Comparison of ENCODE assay signal across 9 cellular contexts in genomic region chr2:85933753-85934594, GRCh38. TPM values are rescaled to one million over a fixed set of nuclear protein-coding genes. Genes with fewer than 3 reads are reported as not detected.
DNase-seq lines count a peak whose midpoint lies in the region; FAIRE-seq and TF ChIP-seq lines count a peak whose summit lies in the region.
"Had no signal": no experiment of that assay in that cellular context is flagged by ENCODE, and none has a peak within 500 bp of the region (broad histone marks: within the 10 kb centered on the region; RNA-seq: fewer than 3 reads in every experiment).

No MANE protein-coding gene starts in this region.

- H3K36me3 ChIP-seq in PC-9 (ENCODE audit: low read depth) (0 out of 2 replicates have a peak, but pooled peaks cover 3% of the 10 kb centered on the region), endothelial cell of umbilical vein (ENCODE audit: control insufficient read depth in 2 of 2, extremely low read depth in 1 of 2, insufficient read depth in 2 of 2, low read length in 2 of 2) (no peaks in the 10 kb centered on the region), osteoblast (ENCODE audit: insufficient read depth, low read length) (no peaks in the 10 kb centered on the region), HAP-1 (replicated peaks) (no peaks in the 10 kb centered on the region)

- H4K20me1 ChIP-seq in PC-9 (ENCODE audit: insufficient read depth) (no peaks in the 10 kb centered on the region), endothelial cell of umbilical vein (replicated peaks; ENCODE audit: control insufficient read depth, extremely low read depth, insufficient read depth, low read length) (no peaks in the 10 kb centered on the region), osteoblast (ENCODE audit: insufficient read depth, low read length) (no peaks in the 10 kb centered on the region)

- CTCF ChIA-PET in PC-9 (lab: Charles Lee) (no interaction called here), endothelial cell of umbilical vein (lab: Charles Lee) (no interaction called here)

- TF ChIP-seq CTCF in PC-9 (conservative IDR thresholded peaks at IDR 0.05) (no peak), endothelial cell of umbilical vein (IDR thresholded peaks at IDR 0.05; ENCODE audit: extremely low read depth in 1 of 2, insufficient read depth in 1 of 2, low read depth in 1 of 2, low read length in 2 of 2) (no peak), osteoblast (IDR thresholded peaks at IDR 0.05; ENCODE audit: extremely low read depth, low read depth, low read length) (no peak)

- H3K27me3 ChIP-seq in PC-9 (ENCODE audit: insufficient read depth, low read depth), result no peaks in the 10 kb centered on the region
- no peaks in the 10 kb centered on the region for H3K27me3 ChIP-seq in endothelial cell of umbilical vein (ENCODE audit: control insufficient read depth in 2 of 2, insufficient read depth in 2 of 2, low read length in 2 of 2)
- H3K27me3 ChIP-seq in osteoblast (ENCODE audit: insufficient read depth, low read length), result peaks cover 1% of the 10 kb centered on the region
- H3K27me3 ChIP-seq in HAP-1 (ENCODE audit: low read depth), result peaks cover 5% of the 10 kb centered on the region; the same call in 1 of the 2 replicates

- H3K27ac ChIP-seq in PC-9 (peak overlapping the region; percentile 87), endothelial cell of umbilical vein (ENCODE audit: insufficient read depth, low read depth, low read length) (no peak overlapping the region), osteoblast (ENCODE audit: low read depth, low read length) (peak overlapping the region; percentile 77)

- intact Hi-C loops in PC-9 (cut with micrococcal nuclease; ENCODE audit: unreplicated experiment) (loop anchor here (1.0 kb wide), 1 partner anchor 130 kb away; no protein-coding TSS in a partner anchor), endothelial cell of umbilical vein (cut with micrococcal nuclease) (loop anchor here (1.0 kb wide), 2 partner anchors 45 to 102 kb away; no protein-coding TSS in a partner anchor)

- H3K4me2 ChIP-seq in PC-9 (peak overlapping the region; percentile 69), endothelial cell of umbilical vein (ENCODE audit: insufficient read depth, low read length) (peak overlapping the region; percentile 38), osteoblast (ENCODE audit: insufficient read depth, low read length) (peak overlapping the region; percentile 35)

- H3K4me3 ChIP-seq in PC-9, result no peak overlapping the region
- no peak overlapping the region for H3K4me3 ChIP-seq in endothelial cell of umbilical vein (replicated peaks in 1 of 3; ENCODE audit: insufficient read depth in 1 of 3, low read depth in 1 of 3, low read length in 3 of 3)
- no peak overlapping the region for H3K4me3 ChIP-seq in osteoblast (ENCODE audit: insufficient read depth, low read length)
- H3K4me3 ChIP-seq in HAP-1, result no peak overlapping the region

- FAIRE-seq in endothelial cell of umbilical vein (lab: Jason Lieb, UNC), result peak; percentile 83
- FAIRE-seq: islet of Langerhans had no signal

- no peak for TF ChIP-seq POLR2A in endothelial cell of umbilical vein (IDR thresholded peaks at IDR 0.05; ENCODE audit: low read depth, low read length)

- H3K9ac ChIP-seq in endothelial cell of umbilical vein (replicated peaks; ENCODE audit: extremely low read depth, insufficient read depth, low read length), result no peak overlapping the region

- dilution Hi-C loops in endothelial cell of umbilical vein (cut with MboI; ENCODE audit: extremely low pct_ligation_motif_present, low sequenced_read_pairs), result no loop called here

- DNase-seq in GM04504 (ENCODE audit: low read depth), result peak; percentile 65
- DNase-seq in PC-9, result peak; percentile 27 to 94
- DNase-seq in endothelial cell of umbilical vein (ENCODE audit: low read depth, low spot score), result peak; percentile 79
- peak; percentile 90 for DNase-seq in osteoblast (ENCODE audit: insufficient read length, low spot score, missing footprints)
- no peak for DNase-seq in activated gamma-delta T cell (lab: John Stamatoyannopoulos, UW)
- DNase-seq in C1 segment of cervical spinal cord (lab: John Stamatoyannopoulos, UW), result no peak
- no peak for DNase-seq in HAP-1 (ENCODE audit: low spot score in 2 of 2)
- DNase-seq: stimulated activated CD4-positive, alpha-beta T cell treated with anti-CD3 and anti-CD28 coated beads, Interleukin-2, amount 100 ng/mL, for 48 hours had no signal

- H3K9me1 ChIP-seq in endothelial cell of umbilical vein (replicated peaks; ENCODE audit: control insufficient read depth, extremely low read depth, insufficient read depth, low read length), result no peaks in the 10 kb centered on the region

- H3K9me3 ChIP-seq in PC-9 (ENCODE audit: insufficient read depth, low read depth), result peaks cover 5% of the 10 kb centered on the region; the same call in 1 of the 2 replicates
- no peaks in the 10 kb centered on the region for H3K9me3 ChIP-seq in endothelial cell of umbilical vein (replicated peaks; ENCODE audit: control insufficient read depth, insufficient read depth, low read length)
- H3K9me3 ChIP-seq in osteoblast (ENCODE audit: low read depth, low read length), result no peaks in the 10 kb centered on the region
- no peaks in the 10 kb centered on the region for H3K9me3 ChIP-seq in HAP-1

- H3K4me1 ChIP-seq in PC-9 (replicated peaks; ENCODE audit: insufficient read depth) (peaks cover 90% of the 10 kb centered on the region), endothelial cell of umbilical vein (ENCODE audit: control insufficient read depth, extremely low read depth, insufficient read depth, low read length) (peaks cover 36% of the 10 kb centered on the region), osteoblast (ENCODE audit: insufficient read depth, low read length) (peaks cover 32% of the 10 kb centered on the region), HAP-1 (no peaks in the 10 kb centered on the region)

- peaks cover 41% of the 10 kb centered on the region for H3F3A ChIP-seq in PC-9 (ENCODE audit: insufficient read depth, low read depth)

- no peaks in the 10 kb centered on the region for H3K9me2 ChIP-seq in PC-9 (ENCODE audit: insufficient read depth)

- H3K79me2 ChIP-seq in PC-9 (ENCODE audit: low read depth) (no peaks in the 10 kb centered on the region), endothelial cell of umbilical vein (ENCODE audit: control insufficient read depth, insufficient read depth, low read length) (no peaks in the 10 kb centered on the region), osteoblast (ENCODE audit: insufficient read depth, low read length) (no peaks in the 10 kb centered on the region)

- no TSS peak for BruUV-seq in PC-9 (replicated peaks; lab: Mats Ljungman, UMichigan)
- no TSS peak for BruUV-seq in endothelial cell of umbilical vein (replicated peaks; lab: Mats Ljungman, UMichigan)

- POLR2A ChIA-PET in PC-9 (lab: Charles Lee; ENCODE audit: unreplicated experiment) (no interaction called here), endothelial cell of umbilical vein (lab: Charles Lee) (no interaction called here)

- H2AFZ ChIP-seq in PC-9, result 0 out of 2 replicates have a peak overlapping the region, but pooled peaks have one; percentile 1
- H2AFZ ChIP-seq in endothelial cell of umbilical vein (ENCODE audit: low read depth, low read length), result no peak overlapping the region
- H2AFZ ChIP-seq in osteoblast (ENCODE audit: low read length), result peak overlapping the region; percentile 60

- in situ Hi-C loops in HAP-1 (cut with MboI; ENCODE audit: low sequenced_read_pairs), result no loop called here

TF ChIP-seq in endothelial cell of umbilical vein, 7 proteins besides CTCF, POLR2A, EP300 and RAD21:
- TF ChIP-seq GATA2 (IDR thresholded peaks at IDR 0.05; ENCODE audit: insufficient read depth, insufficient read length, low read depth, low read length) (peak; percentile 59), JUN (IDR thresholded peaks at IDR 0.05; ENCODE audit: borderline replicate concordance, insufficient read depth, insufficient read length, low read depth) (peak; percentile 30), EZH2 (IDR thresholded peaks at IDR 0.05; ENCODE audit: borderline replicate concordance, low read depth, low read length, severe bottlenecking) (no peak), POLR2AphosphoS5 (IDR thresholded peaks at IDR 0.05; ENCODE audit: insufficient read depth, low read depth, low read length) (no peak), FOS (IDR thresholded peaks at IDR 0.05; ENCODE audit: borderline replicate concordance, insufficient read depth, low read length) (peak; percentile 21), MYC (IDR thresholded peaks at IDR 0.05; ENCODE audit: low read depth, low read length) (no peak), MAX (IDR thresholded peaks at IDR 0.05; ENCODE audit: insufficient read depth, insufficient read length) (no peak)

RNA-seq across cellular contexts. Expression of gene ST3GAL5, which starts 45.2 kb away (rescaled TPM):
- total RNA-seq in PC-9 (2021) (5.9 and 7.2 TPM in 2 replicates), endothelial cell of umbilical vein (12.7 and 16.0 TPM in 2 replicates), osteoblast (17.4 and 17.7 TPM in 2 replicates)
- polyA plus RNA-seq in endothelial cell of umbilical vein, result 7.5 and 9.5 TPM in 2 replicates
- 9.5 and 10.0 TPM in 2 replicates for polyA plus RNA-seq in endothelial cell of umbilical vein (2011; cell fraction: cytosol; rRNA removed)
- 14.6 and 16.2 TPM in 2 replicates for polyA plus RNA-seq in endothelial cell of umbilical vein (2011; cell fraction: nucleus; rRNA removed)
- 9.0 and 14.5 TPM in 2 replicates for polyA plus RNA-seq in endothelial cell of umbilical vein (2012)
- 9.8 and 12.9 TPM in 2 replicates for polyA minus RNA-seq in endothelial cell of umbilical vein
- polyA minus RNA-seq in endothelial cell of umbilical vein (2011; cell fraction: cytosol; rRNA and poly(A)+ RNA removed), result 0.72 TPM
- polyA minus RNA-seq in endothelial cell of umbilical vein (2011; cell fraction: nucleus; rRNA and poly(A)+ RNA removed), result 11.1 and 15.7 TPM in 2 replicates

Comparison
In these comparisons a context has a peak if more than half of its experiments do, and no peak if none do; other contexts are left out.
1. DNase-seq: peak in GM04504 (single experiment), PC-9 (2 of 2), endothelial cell of umbilical vein (single experiment) and osteoblast (single experiment); none in activated gamma-delta T cell (single experiment), C1 segment of cervical spinal cord (0 of 14) and HAP-1 (0 of 2).
2. Peak in every context shown above with its lines, with median percentiles within 50 percentile points of each other: H3K4me2 ChIP-seq.